ENCODE assay signal across 1 cellular context in genomic region chr11:76236092-76237026, GRCh38.
TF ChIP-seq lines count a peak whose summit lies in the region.

No MANE protein-coding gene starts in this region.

TF ChIP-seq in WTC11, 78 proteins besides CTCF, POLR2A, EP300 and RAD21 (continued from another document):
- TF ChIP-seq ELF4 (CRISPR knock-in tag; IDR thresholded peaks at IDR 0.05; ENCODE audit: low read depth) (no peak), AFF4 (CRISPR knock-in tag; IDR thresholded peaks at IDR 0.05; ENCODE audit: borderline replicate concordance) (no peak)
